ENCODE assay signal across 7 cellular contexts in the genomic region with DNA sequence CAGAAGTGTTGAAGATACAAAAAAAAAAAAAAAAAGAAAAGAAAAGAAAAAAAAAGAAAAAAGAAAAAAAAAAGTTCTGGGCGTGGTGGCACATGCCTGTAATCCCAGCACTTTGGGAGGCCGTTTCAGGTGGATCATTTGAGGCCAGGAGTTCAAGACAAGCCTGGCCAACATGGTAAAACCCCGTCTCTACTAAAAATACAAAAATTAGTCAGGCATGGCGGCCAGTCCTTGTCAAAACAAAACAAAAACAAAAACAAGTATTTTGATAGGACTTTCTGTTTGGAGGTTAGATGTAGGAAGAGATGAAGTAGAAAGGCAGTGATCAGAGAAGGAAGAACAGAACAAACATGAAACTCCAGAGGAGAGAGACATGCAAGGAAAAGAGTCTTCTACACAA.
ATAC-seq lines count a peak whose summit lies in the region.

No MANE protein-coding gene starts in this region.

- ATAC-seq in GM18517 (IDR thresholded peaks at IDR 0.05; ENCODE audit: unreplicated experiment) (peak; percentile 84), GM19043 (IDR thresholded peaks at IDR 0.05; ENCODE audit: low read depth, unreplicated experiment) (peak; percentile 65), GM21423 (IDR thresholded peaks at IDR 0.05; ENCODE audit: unreplicated experiment) (peak; percentile 57), HG02588 (IDR thresholded peaks at IDR 0.05; ENCODE audit: unreplicated experiment) (peak; percentile 65), HG02973 (IDR thresholded peaks at IDR 0.05; ENCODE audit: unreplicated experiment) (peak; percentile 69), HG03175 (IDR thresholded peaks at IDR 0.05; ENCODE audit: unreplicated experiment) (peak; percentile 77), HG03521 (IDR thresholded peaks at IDR 0.05; ENCODE audit: unreplicated experiment) (peak; percentile 43)

Comparison
In these comparisons a context has a peak if more than half of its experiments do, and no peak if none do; other contexts are left out.
1. Peak in every context shown above with its lines: ATAC-seq.